ENCODE assay signal across 12 cellular contexts in genomic region chr2:1010373-1011017, GRCh38.
A peak's percentile ranks its signal among the peaks of the same experiment; 100 is the strongest.
DNase-seq lines count a peak whose midpoint lies in the region; ATAC-seq and TF ChIP-seq lines count a peak whose summit lies in the region.
"Had no signal": no experiment of that assay in that cellular context is flagged by ENCODE, and none has a peak within 500 bp of the region (broad histone marks: within the 10 kb centered on the region; RNA-seq: fewer than 3 reads in every experiment).

No MANE protein-coding gene starts in this region.

- DNase-seq in EH (ENCODE audit: low read depth), result peak; percentile 31
- DNase-seq in NCI-H128 (lab: John Stamatoyannopoulos, UW; ENCODE audit: unreplicated experiment), result peak; percentile 23
- DNase-seq in nephron progenitor cell, result peak; percentile 60
- no peak for DNase-seq in activated CD4-positive, alpha-beta T cell treated with anti-CD3 and anti-CD28 coated beads, Interleukin-2, amount 50 U/mL, for 4 hours
- no peak for DNase-seq in LoVo (ENCODE audit: low spot score)
- DNase-seq: activated B cell treated with CpG ODN at 0.5 μM for 24 hours; Calu3; stimulated activated CD4-positive, alpha-beta T cell treated with anti-CD3 and anti-CD28 coated beads, Interleukin-12 subunit alpha, Interleukin-12 subunit beta, amount 100 ng/mL, for 4 hours had no signal

- peaks cover 15% of the 10 kb centered on the region for H3K27me3 Mint-ChIP-seq in nephron progenitor cell (ENCODE audit: low read depth, poor library complexity)

- H3K4me3 Mint-ChIP-seq in nephron progenitor cell, result no peak overlapping the region
- H3K4me3 Mint-ChIP-seq: activated B cell treated with CpG ODN at 0.5 μM for 24 hours had no signal

- peak overlapping the region; percentile 92 for H3K27ac ChIP-seq in VCaP

- H3K9me3 Mint-ChIP-seq in nephron progenitor cell, result no peaks in the 10 kb centered on the region
- H3K9me3 Mint-ChIP-seq: activated B cell treated with CpG ODN at 0.5 μM for 24 hours had no signal

- peaks cover 18% of the 10 kb centered on the region for H3K4me1 Mint-ChIP-seq in nephron progenitor cell

- H3K27ac Mint-ChIP-seq in nephron progenitor cell, result peak overlapping the region; percentile 23
- H3K27ac Mint-ChIP-seq: activated B cell treated with CpG ODN at 0.5 μM for 24 hours had no signal

- no peaks in the 10 kb centered on the region for H3K36me3 Mint-ChIP-seq in nephron progenitor cell (ENCODE audit: low read depth)

- ATAC-seq in GM21528 (IDR thresholded peaks at IDR 0.05; ENCODE audit: low FRiP score, unreplicated experiment) (no peak), HG03565 (IDR thresholded peaks at IDR 0.05; ENCODE audit: unreplicated experiment) (no peak)
- ATAC-seq: Panc1 had no signal

- TF ChIP-seq CTCF in VCaP (conservative IDR thresholded peaks at IDR 0.05) (no peak), nephron progenitor cell (IDR thresholded peaks at IDR 0.05) (no peak)

Comparison
In these comparisons a context has a peak if more than half of its experiments do, and no peak if none do; other contexts are left out.
1. DNase-seq: peak in EH (single experiment), NCI-H128 (single experiment) and nephron progenitor cell (single experiment); none in activated CD4-positive, alpha-beta T cell treated with anti-CD3 and anti-CD28 coated beads, Interleukin-2, amount 50 U/mL, for 4 hours (0 of 2) and LoVo (single experiment).